16 cellular contexts compared by ENCODE assay signal in genomic region chr11:103730151-103730940, GRCh38.
A peak's percentile ranks its signal among the peaks of the same experiment; 100 is the strongest.
DNase-seq lines count a peak whose midpoint lies in the region; ATAC-seq and TF ChIP-seq lines count a peak whose summit lies in the region.
"Had no signal": no experiment of that assay in that cellular context is flagged by ENCODE, and none has a peak within 500 bp of the region (broad histone marks: within the 10 kb centered on the region; RNA-seq: fewer than 3 reads in every experiment).

No MANE protein-coding gene starts in this region.

- CTCF ChIA-PET in CD8-positive, alpha-beta T cell (lab: Charles Lee), result no interaction called here

- no peaks in the 10 kb centered on the region for H3K9me3 ChIP-seq in CD8-positive, alpha-beta T cell (ENCODE audit: low read length)
- no peaks in the 10 kb centered on the region for H3K9me3 ChIP-seq in HAP-1

- no peaks in the 10 kb centered on the region for H3K36me3 ChIP-seq in CD8-positive, alpha-beta T cell (ENCODE audit: insufficient read depth, low read length)
- no peaks in the 10 kb centered on the region for H3K36me3 ChIP-seq in HAP-1 (replicated peaks)

- DNase-seq in DMS53 treated with DMSO at 0.1 percent for 48 hours (lab: John Stamatoyannopoulos, UW; ENCODE audit: unreplicated experiment) (peak; percentile 51), NCI-H446 treated with DMSO at 0.1 percent for 48 hours (lab: John Stamatoyannopoulos, UW) (peak; percentile 84), dermis blood vessel endothelial cell (peak; percentile 4), NCI-H510A (lab: John Stamatoyannopoulos, UW) (no peak), hypothalamus (lab: John Stamatoyannopoulos, UW) (no peak), HAP-1 (ENCODE audit: low spot score in 2 of 2) (no peak)
- DNase-seq in CD8-positive, alpha-beta T cell, result no peak
- DNase-seq: activated CD4-positive, CD25-positive, alpha-beta regulatory T cell; activated CD8-positive, alpha-beta memory T cell treated with anti-CD3 and anti-CD28 coated beads, Interleukin-2, amount 50 U/mL, for 4 hours; activated naive CD4-positive, alpha-beta T cell treated with anti-CD3 and anti-CD28 coated beads, Interleukin-2, amount 50 U/mL, for 16 hours; SW 1271 had no signal

- H3K27me3 ChIP-seq in CD8-positive, alpha-beta T cell (ENCODE audit: insufficient read depth, low read length), result no peaks in the 10 kb centered on the region
- H3K27me3 ChIP-seq in HAP-1 (ENCODE audit: low read depth), result no peaks in the 10 kb centered on the region

- peaks cover 11% of the 10 kb centered on the region for H3K36me3 Mint-ChIP-seq in nephron (ENCODE audit: low read depth)
- H3K36me3 Mint-ChIP-seq in CD8-positive, alpha-beta T cell, result no peaks in the 10 kb centered on the region

- H3K27me3 Mint-ChIP-seq in nephron (ENCODE audit: low read depth), result no peaks in the 10 kb centered on the region
- no peaks in the 10 kb centered on the region for H3K27me3 Mint-ChIP-seq in CD8-positive, alpha-beta T cell (ENCODE audit: low read depth)
- H3K27me3 Mint-ChIP-seq: central memory CD8-positive, alpha-beta T cell had no signal

- H3K9me3 Mint-ChIP-seq in nephron, result peaks cover 18% of the 10 kb centered on the region
- peaks cover 12% of the 10 kb centered on the region for H3K9me3 Mint-ChIP-seq in CD8-positive, alpha-beta T cell

- no peak for TF ChIP-seq CTCF in nephron (IDR thresholded peaks at IDR 0.05; ENCODE audit: unreplicated experiment in 3 of 3)
- no peak for TF ChIP-seq CTCF in CD8-positive, alpha-beta T cell (IDR thresholded peaks at IDR 0.05)

- ATAC-seq in CD8-positive, alpha-beta T cell, result no peak
- ATAC-seq: left lobe of liver had no signal

- no peaks in the 10 kb centered on the region for H3K4me1 ChIP-seq in CD8-positive, alpha-beta T cell (ENCODE audit: insufficient read depth, low read length)
- H3K4me1 ChIP-seq in HAP-1, result no peaks in the 10 kb centered on the region

- in situ Hi-C loops in HAP-1 (cut with MboI; ENCODE audit: low sequenced_read_pairs), result no loop called here

- H3K27ac ChIP-seq in CD8-positive, alpha-beta T cell (ENCODE audit: low read depth, low read length), result no peak overlapping the region
- H3K27ac ChIP-seq: PC-9 had no signal

- peak overlapping the region in 1 of 3 experiments; percentile 16 for H3K4me3 Mint-ChIP-seq in nephron
- no peak overlapping the region for H3K4me3 Mint-ChIP-seq in CD8-positive, alpha-beta T cell
- H3K4me3 Mint-ChIP-seq: B cell; central memory CD8-positive, alpha-beta T cell had no signal

- no peak overlapping the region for H3K4me3 ChIP-seq in CD8-positive, alpha-beta T cell (ENCODE audit: low read depth, low read length)
- H3K4me3 ChIP-seq in HAP-1, result no peak overlapping the region
- H3K4me3 ChIP-seq: PC-9 had no signal

- POLR2A ChIA-PET in CD8-positive, alpha-beta T cell (lab: Charles Lee), result no interaction called here

- peak overlapping the region; percentile 88 to 93 (median 91) for H3K27ac Mint-ChIP-seq in nephron
- H3K27ac Mint-ChIP-seq in CD8-positive, alpha-beta T cell, result no peak overlapping the region
- H3K27ac Mint-ChIP-seq: B cell had no signal

- intact Hi-C loops in CD8-positive, alpha-beta T cell (cut with DNase I, micrococcal nuclease), result no loop called here

- peaks cover 15% of the 10 kb centered on the region for H3K4me1 Mint-ChIP-seq in nephron
- no peaks in the 10 kb centered on the region for H3K4me1 Mint-ChIP-seq in CD8-positive, alpha-beta T cell (ENCODE audit: low read depth)
- H3K4me1 Mint-ChIP-seq: B cell had no signal

Comparison
In these comparisons a context has a peak if more than half of its experiments do, and no peak if none do; other contexts are left out.
1. DNase-seq: peak in DMS53 treated with DMSO at 0.1 percent for 48 hours (single experiment), NCI-H446 treated with DMSO at 0.1 percent for 48 hours (single experiment) and dermis blood vessel endothelial cell (single experiment); none in NCI-H510A (single experiment), hypothalamus (0 of 51), CD8-positive, alpha-beta T cell (0 of 7) and HAP-1 (0 of 2).